ENCODE assay signal across 10 cellular contexts in genomic region chr22:17217179-17217578, GRCh38.
A peak's percentile ranks its signal among the peaks of the same experiment; 100 is the strongest.
DNase-seq lines count a peak whose midpoint lies in the region; ATAC-seq lines count a peak whose summit lies in the region.
"Had no signal": no experiment of that assay in that cellular context is flagged by ENCODE, and none has a peak within 500 bp of the region (broad histone marks: within the 10 kb centered on the region; RNA-seq: fewer than 3 reads in every experiment).

No MANE protein-coding gene starts in this region.

- H3K36me3 Mint-ChIP-seq in activated T-cell treated with anti-CD3 and anti-CD28 coated beads, Interleukin-2, amount 50 U/mL, for 24 hours (ENCODE audit: low read depth) = no peaks in the 10 kb centered on the region
- peaks cover 3% of the 10 kb centered on the region for H3K36me3 Mint-ChIP-seq in activated naive CD8-positive, alpha-beta T cell

- no peaks in the 10 kb centered on the region for H3K27me3 Mint-ChIP-seq in activated T-cell treated with anti-CD3 and anti-CD28 coated beads, Interleukin-2, amount 50 U/mL, for 24 hours
- no peaks in the 10 kb centered on the region for H3K27me3 Mint-ChIP-seq in activated naive CD8-positive, alpha-beta T cell

- H3K4me1 Mint-ChIP-seq in activated T-cell treated with anti-CD3 and anti-CD28 coated beads, Interleukin-2, amount 50 U/mL, for 24 hours (ENCODE audit: low read depth) = peaks cover 75% of the 10 kb centered on the region
- peaks cover 80% of the 10 kb centered on the region for H3K4me1 Mint-ChIP-seq in activated naive CD8-positive, alpha-beta T cell (ENCODE audit: low read depth)

- H3K9me3 Mint-ChIP-seq in activated T-cell treated with anti-CD3 and anti-CD28 coated beads, Interleukin-2, amount 50 U/mL, for 24 hours = no peaks in the 10 kb centered on the region
- no peaks in the 10 kb centered on the region for H3K9me3 Mint-ChIP-seq in activated naive CD8-positive, alpha-beta T cell (ENCODE audit: low read depth)

- H3K27ac Mint-ChIP-seq in activated T-cell treated with anti-CD3 and anti-CD28 coated beads, Interleukin-2, amount 50 U/mL, for 24 hours = peak overlapping the region; percentile 76
- peak overlapping the region; percentile 80 for H3K27ac Mint-ChIP-seq in activated naive CD8-positive, alpha-beta T cell

- DNase-seq in activated T-cell treated with anti-CD3 and anti-CD28 coated beads, Interleukin-2, amount 50 U/mL, for 24 hours = no peak
- DNase-seq in activated T-cell treated with anti-CD3 and anti-CD28 coated beads, Interleukin-2, amount 50 U/mL, for 1 hour = no peak
- DNase-seq in stimulated activated naive CD8-positive, alpha-beta T cell treated with anti-CD3 and anti-CD28 coated beads, Interleukin-15, Interleukin-2, amounts not matched to agents 100 U/mL and 50 U/mL, for 24 hours = no peak
- no peak for DNase-seq in NCI-H2029 treated with DMSO at 0.1 percent for 48 hours (lab: John Stamatoyannopoulos, UW)
- no peak for DNase-seq in UCSD-AML1 (lab: John Stamatoyannopoulos, UW; ENCODE audit: unreplicated experiment)
- DNase-seq: activated gamma-delta T cell treated with Interleukin-2 at 50 U/mL for 16 hours had no signal

- H3K4me3 Mint-ChIP-seq in activated T-cell treated with anti-CD3 and anti-CD28 coated beads, Interleukin-2, amount 50 U/mL, for 24 hours = peak overlapping the region; percentile 76
- H3K4me3 Mint-ChIP-seq in activated naive CD8-positive, alpha-beta T cell = peak overlapping the region; percentile 84

- ATAC-seq in HG03469 (IDR thresholded peaks at IDR 0.05; ENCODE audit: unreplicated experiment) (peak; percentile 33), GM21360 (IDR thresholded peaks at IDR 0.05; ENCODE audit: unreplicated experiment) (no peak)
- peak; percentile 26 for ATAC-seq in stimulated activated naive CD8-positive, alpha-beta T cell treated with anti-CD3 and anti-CD28 coated beads, Interleukin-15, Interleukin-2, amounts not matched to agents 100 U/mL and 50 U/mL, for 24 hours
- ATAC-seq: sciatic nerve had no signal
